8 cellular contexts compared by ENCODE assay signal in genomic region chr3:141000027-141000663, GRCh38. TPM values are rescaled to one million over a fixed set of nuclear protein-coding genes. Genes with fewer than 3 reads are reported as not detected.
DNase-seq lines count a peak whose midpoint lies in the region; ATAC-seq and TF ChIP-seq lines count a peak whose summit lies in the region.

No MANE protein-coding gene starts in this region.

- ATAC-seq in GM18511 (IDR thresholded peaks at IDR 0.05; ENCODE audit: unreplicated experiment) = peak; percentile 63
- no peak for ATAC-seq in GM18858 (IDR thresholded peaks at IDR 0.05; ENCODE audit: unreplicated experiment)

- no peaks in the 10 kb centered on the region for H3K9me2 ChIP-seq in OCI-LY7 (ENCODE audit: insufficient read depth, low read length)

- H3K4me3 Mint-ChIP-seq in activated naive CD4-positive, alpha-beta T cell treated with anti-CD3 and anti-CD28 coated beads, Interleukin-2, amount 10 ng/mL, durations not matched to agents 7 days and 5 days = no peak overlapping the region
- no peak overlapping the region for H3K4me3 Mint-ChIP-seq in glutamatergic neuron (ENCODE audit: unreplicated experiment)

- CTCF ChIA-PET in OCI-LY7 (lab: Charles Lee; ENCODE audit: unreplicated experiment) = no interaction called here
- CTCF ChIA-PET in activated naive CD4-positive, alpha-beta T cell treated with anti-CD3 and anti-CD28 coated beads, Interleukin-2, amount 10 ng/mL, durations not matched to agents 7 days and 5 days (lab: Charles Lee) = interaction anchor here (0.6 to 5.4 kb wide), 23 partner anchors 10 to 302 kb away, joined by 3 to 69 read pairs (median 4); partner anchors contain the start of genes PXYLP1 and SPSB4

- H3K36me3 Mint-ChIP-seq in activated naive CD4-positive, alpha-beta T cell treated with anti-CD3 and anti-CD28 coated beads, Interleukin-2, amount 10 ng/mL, durations not matched to agents 7 days and 5 days = no peaks in the 10 kb centered on the region
- H3K36me3 Mint-ChIP-seq in glutamatergic neuron (ENCODE audit: unreplicated experiment) = peaks cover 5% of the 10 kb centered on the region

- H3K4me1 ChIP-seq in OCI-LY7 (ENCODE audit: insufficient read depth, low read length, poor library complexity, severe bottlenecking) (no peaks in the 10 kb centered on the region), trophoblast cell (ENCODE audit: control insufficient read depth in 1 of 2, insufficient read depth in 2 of 2, low read length in 2 of 2) (no peaks in the 10 kb centered on the region)

- no CpG with 5 or more reads among the region's 2 CpGs for WGBS in trophoblast cell (ENCODE audit: extremely low coverage, insufficient coverage, insufficient read length)

- H3K79me2 ChIP-seq in OCI-LY7 (ENCODE audit: insufficient read depth, low read depth, low read length) (no peaks in the 10 kb centered on the region), trophoblast cell (ENCODE audit: control insufficient read depth, insufficient read depth, low read length, poor library complexity) (no peaks in the 10 kb centered on the region)

- H2BK120ac ChIP-seq in trophoblast cell (ENCODE audit: insufficient read depth, low read length, poor library complexity) = no peak overlapping the region

- H4K12ac ChIP-seq in trophoblast cell (ENCODE audit: low read depth, low read length) = no peak overlapping the region

- peak; percentile 53 for TF ChIP-seq CTCF in HL-60 (IDR thresholded peaks at IDR 0.05; ENCODE audit: insufficient read depth, low read length)
- peak; percentile 77 for TF ChIP-seq CTCF in OCI-LY7 (conservative IDR thresholded peaks at IDR 0.05; ENCODE audit: low read length)
- peak; percentile 54 for TF ChIP-seq CTCF in glutamatergic neuron (IDR thresholded peaks at IDR 0.05; ENCODE audit: partially characterized antibody, unreplicated experiment)

- H3K14ac ChIP-seq in trophoblast cell (ENCODE audit: low read length) = no peak overlapping the region

- no peaks in the 10 kb centered on the region for H3K9me3 Mint-ChIP-seq in activated naive CD4-positive, alpha-beta T cell treated with anti-CD3 and anti-CD28 coated beads, Interleukin-2, amount 10 ng/mL, durations not matched to agents 7 days and 5 days
- H3K9me3 Mint-ChIP-seq in glutamatergic neuron (ENCODE audit: unreplicated experiment) = no peaks in the 10 kb centered on the region

- H3K27me3 ChIP-seq in HL-60 (ENCODE audit: insufficient read depth, poor library complexity, severe bottlenecking) = no peaks in the 10 kb centered on the region
- no peaks in the 10 kb centered on the region for H3K27me3 ChIP-seq in trophoblast cell (ENCODE audit: insufficient read depth, low read length)

- H3K23ac ChIP-seq in trophoblast cell (ENCODE audit: low read length) = no peak overlapping the region

- H3K27ac ChIP-seq in HL-60 (replicated peaks) (no peak overlapping the region), OCI-LY7 (ENCODE audit: low read depth, low read length, poor library complexity, severe bottlenecking) (no peak overlapping the region), trophoblast cell (ENCODE audit: low read depth, low read length) (no peak overlapping the region)

- H4K91ac ChIP-seq in trophoblast cell (ENCODE audit: low read depth, low read length) = no peak overlapping the region

- peaks cover 5% of the 10 kb centered on the region for H3K4me1 Mint-ChIP-seq in activated naive CD4-positive, alpha-beta T cell treated with anti-CD3 and anti-CD28 coated beads, Interleukin-2, amount 10 ng/mL, durations not matched to agents 7 days and 5 days
- peaks cover 2% of the 10 kb centered on the region for H3K4me1 Mint-ChIP-seq in glutamatergic neuron (ENCODE audit: low read depth, unreplicated experiment)

- peak overlapping the region; percentile 33 for H2BK12ac ChIP-seq in trophoblast cell (ENCODE audit: low read length)

- H3K18ac ChIP-seq in trophoblast cell (ENCODE audit: low read length) = no peak overlapping the region

- H3K9ac ChIP-seq in trophoblast cell (ENCODE audit: low read length) = no peak overlapping the region

- no TSS peak for BruUV-seq in OCI-LY7 (replicated peaks; lab: Mats Ljungman, UMichigan)

- DNase-seq in AG20443 (ENCODE audit: low spot score) (peak; percentile 81), HL-60 (ENCODE audit: low read depth in 1 of 2, low spot score in 1 of 2) (peak; percentile 14 to 51), OCI-LY7 (ENCODE audit: low spot score) (peak; percentile 39), glutamatergic neuron (peak; percentile 79), trophoblast cell (peak; percentile 52 to 71)
- peak; percentile 61 for DNase-seq in activated naive CD4-positive, alpha-beta T cell treated with anti-CD3 and anti-CD28 coated beads, Interleukin-2, amount 10 ng/mL, durations not matched to agents 7 days and 5 days

- intact Hi-C loops in OCI-LY7 (cut with micrococcal nuclease; ENCODE audit: unreplicated experiment) = loop anchor here (1.0 to 5.0 kb wide), 2 partner anchors 107 to 192 kb away; no protein-coding TSS in a partner anchor

- no peak overlapping the region for H2AFZ ChIP-seq in OCI-LY7 (ENCODE audit: low read length)
- no peak overlapping the region for H2AFZ ChIP-seq in trophoblast cell (ENCODE audit: insufficient read depth, low read length, poor library complexity)

- H3K9me3 ChIP-seq in OCI-LY7 (ENCODE audit: low read length) = no peaks in the 10 kb centered on the region
- H3K9me3 ChIP-seq in trophoblast cell (ENCODE audit: insufficient read depth, low read depth, low read length) = no peaks in the 10 kb centered on the region

- no peak overlapping the region for H4K8ac ChIP-seq in trophoblast cell (ENCODE audit: low read depth, low read length)

- H3K4me2 ChIP-seq in OCI-LY7 (ENCODE audit: low read length) (no peak overlapping the region), trophoblast cell (ENCODE audit: low read length) (no peak overlapping the region)

- peaks cover 7% of the 10 kb centered on the region for H3K27me3 Mint-ChIP-seq in activated naive CD4-positive, alpha-beta T cell treated with anti-CD3 and anti-CD28 coated beads, Interleukin-2, amount 10 ng/mL, durations not matched to agents 7 days and 5 days
- H3K27me3 Mint-ChIP-seq in glutamatergic neuron (ENCODE audit: unreplicated experiment) = no peaks in the 10 kb centered on the region

- H3K36me3 ChIP-seq in OCI-LY7 (ENCODE audit: insufficient read depth, low read length) (no peaks in the 10 kb centered on the region), trophoblast cell (ENCODE audit: control insufficient read depth in 1 of 2, insufficient read depth in 2 of 2, low read length in 2 of 2) (no peaks in the 10 kb centered on the region)

- POLR2A ChIA-PET in OCI-LY7 (lab: Charles Lee) = no interaction called here

- H2BK5ac ChIP-seq in trophoblast cell (ENCODE audit: low read depth, low read length, poor library complexity) = no peak overlapping the region

- H3K4me3 ChIP-seq in HL-60 (replicated peaks; ENCODE audit: insufficient read depth, low read length) (no peak overlapping the region), OCI-LY7 (ENCODE audit: low read depth, low read length, poor library complexity, severe bottlenecking) (no peak overlapping the region), trophoblast cell (ENCODE audit: low read depth, low read length) (no peak overlapping the region)

- no peak overlapping the region for H2AK5ac ChIP-seq in trophoblast cell (ENCODE audit: low read length)

- H3K79me1 ChIP-seq in trophoblast cell (ENCODE audit: low read length) = no peaks in the 10 kb centered on the region

- no peaks in the 10 kb centered on the region for H4K20me1 ChIP-seq in OCI-LY7 (ENCODE audit: insufficient read depth, low read length)

- H3K27ac Mint-ChIP-seq in activated naive CD4-positive, alpha-beta T cell treated with anti-CD3 and anti-CD28 coated beads, Interleukin-2, amount 10 ng/mL, durations not matched to agents 7 days and 5 days = no peak overlapping the region
- H3K27ac Mint-ChIP-seq in glutamatergic neuron (ENCODE audit: unreplicated experiment) = no peak overlapping the region

- H3K4ac ChIP-seq in trophoblast cell (ENCODE audit: low read depth, low read length) = no peak overlapping the region

RNA-seq across cellular contexts. Expression of gene SPSB4, which starts 51.0 kb away (rescaled TPM):
- total RNA-seq in OCI-LY7 (2014; rRNA removed; shearing (Covaris generic)) = not detected in 2 replicates
- total RNA-seq in OCI-LY7 (2022) (not detected in 2 replicates), glutamatergic neuron (ENCODE audit: unreplicated experiment) (98.4 TPM)
- polyA plus RNA-seq in trophoblast cell (2013) = 19.8 and 20.9 TPM in 2 replicates

RNA-seq across cellular contexts. Expression of gene SLC25A36, which starts 58.5 kb away (rescaled TPM):
- 71.8 and 91.3 TPM in 2 replicates for total RNA-seq in OCI-LY7 (2014; rRNA removed; shearing (Covaris generic))
- total RNA-seq in OCI-LY7 (2022) (70.5 and 81.3 TPM in 2 replicates), glutamatergic neuron (ENCODE audit: unreplicated experiment) (146 TPM)
- polyA plus RNA-seq in trophoblast cell (2013) = 30.9 and 31.9 TPM in 2 replicates

Comparison
In these comparisons a context has a peak if more than half of its experiments do, and no peak if none do; other contexts are left out.
1. RNA of gene SPSB4, which starts 51.0 kb away (total RNA-seq): 98.4 TPM in glutamatergic neuron (single experiment); not detected in OCI-LY7; every median in the first group is over 10 times any median in the second.
2. Peak in every context shown above with its lines, with median percentiles within 50 percentile points of each other: DNase-seq and CTCF ChIP-seq.